Comparison of ENCODE assay signal across 22 cellular contexts in genomic region chr3:100127792-100128191, GRCh38.
"Had no signal": no experiment of that assay in that cellular context is flagged by ENCODE, and none has a peak within 500 bp of the region (broad histone marks: within the 10 kb centered on the region; RNA-seq: fewer than 3 reads in every experiment).

No MANE protein-coding gene starts in this region.

- DNase-seq: hippocampal formation; lower lobe of right lung; mammary epithelial cell; mesendoderm; midbrain; mucosa of descending colon; naive thymus-derived CD4-positive, alpha-beta T cell; ovary; stimulated activated CD4-positive, alpha-beta T cell treated with anti-CD3 and anti-CD28 coated beads, Interleukin-12 subunit alpha, Interleukin-12 subunit beta, amount 100 ng/mL, for 4 hours; stimulated activated CD4-positive, alpha-beta T cell treated with anti-CD3 and anti-CD28 coated beads, Interleukin-15, amount 100 ng/mL, for 24 hours; stimulated activated CD4-positive, alpha-beta T cell treated with anti-CD3 and anti-CD28 coated beads, Interleukin-2, amount 100 ng/mL, for 24 hours; stimulated activated CD4-positive, alpha-beta T cell treated with anti-CD3 and anti-CD28 coated beads, Interleukin-4, amount 100 ng/mL, for 1 hour; stimulated activated naive B cell treated with anti-CD40 and anti-IgM and Interleukin-4, amounts not matched to agents 10 μg/mL and 1 μg/mL and 100 μg/mL, for 72 hours; stimulated activated naive CD8-positive, alpha-beta T cell treated with anti-CD3 and anti-CD28 coated beads, Interleukin-15, Interleukin-2, amounts not matched to agents 100 U/mL and 50 U/mL, for 24 hours; stomach; testis; thyroid gland; transverse colon; upper lobe of left lung had no signal

- H3K36me3 ChIP-seq: lower lobe of right lung, ovary, right atrium auricular region, stomach, thyroid gland, transverse colon, upper lobe of left lung, vagina had no signal

- H3K27ac ChIP-seq: lower lobe of right lung, ovary, right atrium auricular region, skin epidermis, stomach, thyroid gland, transverse colon, upper lobe of left lung, vagina had no signal

- H3K4me1 ChIP-seq: stomach, thyroid gland, upper lobe of left lung, vagina had no signal

- H3K27me3 ChIP-seq: ovary, right atrium auricular region, stomach, testis, thyroid gland, transverse colon, upper lobe of left lung, vagina had no signal

- H3K4me3 ChIP-seq: lower lobe of right lung, mucosa of descending colon, ovary, right atrium auricular region, skin epidermis, stomach, testis, thyroid gland, transverse colon, upper lobe of left lung, vagina had no signal

- H3K9me3 ChIP-seq: lower lobe of right lung, mucosa of descending colon, ovary, right atrium auricular region, stomach, testis, thyroid gland, transverse colon, upper lobe of left lung, vagina had no signal
